ENCODE assay signal across 8 cellular contexts in the genomic region with DNA sequence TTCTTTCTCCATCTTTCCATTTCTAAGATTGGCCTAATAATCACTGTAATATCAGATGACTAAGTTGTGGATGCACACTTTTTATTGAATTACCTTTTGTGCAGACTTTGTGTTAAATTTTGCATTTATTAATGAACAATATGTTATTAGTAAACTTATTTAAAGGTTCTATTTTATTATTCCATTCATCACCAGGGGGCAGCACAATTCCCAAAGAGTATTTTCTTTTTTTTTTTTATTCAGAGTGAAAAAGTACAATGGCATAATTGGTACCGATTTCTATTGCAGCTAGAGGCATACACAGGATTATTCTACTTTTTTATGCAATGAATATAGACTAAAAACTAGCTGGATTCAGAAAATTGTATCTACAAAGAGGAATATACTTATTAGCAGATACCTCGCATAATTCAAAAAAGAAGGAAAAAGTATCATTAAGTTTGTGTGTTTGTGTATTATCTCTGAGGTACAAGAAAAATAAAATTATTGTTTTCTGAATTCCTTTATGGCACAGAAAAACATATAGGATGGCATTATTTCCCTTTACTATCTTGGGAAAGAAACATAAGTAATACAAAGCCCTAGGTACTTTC.
DNase-seq lines count a peak whose midpoint lies in the region; ATAC-seq, FAIRE-seq and TF ChIP-seq lines count a peak whose summit lies in the region.

No MANE protein-coding gene starts in this region.

- no peak overlapping the region for H3K9ac ChIP-seq in IMR-90 (ENCODE audit: low read depth, low read length)

- no peak overlapping the region for H2BK20ac ChIP-seq in IMR-90 (ENCODE audit: low read depth, low read length)

- no peak overlapping the region for H2BK15ac ChIP-seq in IMR-90 (ENCODE audit: low read depth, low read length)

- 0 out of 2 replicates have a peak, but pooled peaks have one; percentile 18 for TF ChIP-seq RAD21 in IMR-90 (IDR thresholded peaks at IDR 0.05; ENCODE audit: low read length)

- H4K8ac ChIP-seq in IMR-90 (ENCODE audit: low read depth in 2 of 2, low read length in 2 of 2): no peak overlapping the region

- ATAC-seq in IMR-90 (ENCODE audit: low read depth): no peak

- H2AK5ac ChIP-seq in IMR-90 (ENCODE audit: low read depth, low read length): no peak overlapping the region

- H3K27me3 Mint-ChIP-seq in Calu3 (ENCODE audit: unreplicated experiment) (no peaks in the 10 kb centered on the region), chondrocyte (ENCODE audit: low read depth) (no peaks in the 10 kb centered on the region)

- no CpG with 5 or more reads among the region's 2 CpGs for WGBS in IMR-90 (ENCODE audit: extremely low coverage in 2 of 2, insufficient read length in 1 of 2), 2 experiments

- no peak overlapping the region for H3K27ac ChIP-seq in IMR-90 (ENCODE audit: insufficient read depth, low read length)

- DNase-seq in Calu3: peak; percentile 20
- peak; percentile 1 for DNase-seq in IMR-90
- DNase-seq in chondrocyte (ENCODE audit: low spot score): no peak
- DNase-seq in midbrain (lab: John Stamatoyannopoulos, UW): peak; percentile 2
- DNase-seq in anterior cingulate cortex (lab: John Stamatoyannopoulos, UW): no peak
- no peak for DNase-seq in HuH-7.5 (ENCODE audit: low spot score)
- DNase-seq in NCI-H226: no peak
- no peak for DNase-seq in GM12891 (ENCODE audit: insufficient read length, low spot score)

- BruUV-seq in Calu3 (replicated peaks; lab: Mats Ljungman, UMichigan): no TSS peak
- BruUV-seq in IMR-90 (replicated peaks; lab: Mats Ljungman, UMichigan): no TSS peak

- intact Hi-C loops in Calu3 (cut with micrococcal nuclease; ENCODE audit: unreplicated experiment): loop anchor here (1.0 to 10.0 kb wide), 5 partner anchors 101 to 419 kb away; no protein-coding TSS in a partner anchor
- intact Hi-C loops in IMR-90 (cut with micrococcal nuclease): loop anchor here (5.0 to 10.0 kb wide), 2 partner anchors 403 to 419 kb away; no protein-coding TSS in a partner anchor

- no peak overlapping the region for H2BK5ac ChIP-seq in IMR-90 (ENCODE audit: low read depth, low read length, poor library complexity, severe bottlenecking)

- no peak for FAIRE-seq in GM12891 (lab: Jason Lieb, UNC)

- H2AFZ ChIP-seq in IMR-90 (replicated peaks; ENCODE audit: low read length, poor library complexity): no peak overlapping the region

- no peaks in the 10 kb centered on the region for H3K9me1 ChIP-seq in IMR-90 (ENCODE audit: insufficient read depth, low read length)

- H3K27me3 ChIP-seq in IMR-90 (ENCODE audit: control insufficient read depth, insufficient read depth, low read length): no peaks in the 10 kb centered on the region

- no peak overlapping the region for H3K4ac ChIP-seq in IMR-90 (ENCODE audit: low read depth, low read length)

- no peak overlapping the region for H3K56ac ChIP-seq in IMR-90 (ENCODE audit: extremely low read depth, insufficient read depth, low read length)

- H4K5ac ChIP-seq in IMR-90 (ENCODE audit: low read depth, low read length): no peak overlapping the region

- no peak overlapping the region for H3K4me3 ChIP-seq in IMR-90 (ENCODE audit: insufficient read depth, low read depth, low read length)

- dilution Hi-C loops in IMR-90 (cut with HindIII; ENCODE audit: low sequenced_read_pairs, unreplicated experiment): no loop called here

- no peaks in the 10 kb centered on the region for H3K9me3 ChIP-seq in IMR-90 (ENCODE audit: control insufficient read depth, insufficient read depth, low read length)

- no peaks in the 10 kb centered on the region for H3K79me1 ChIP-seq in IMR-90 (ENCODE audit: low read depth in 1 of 2, low read length in 2 of 2)

- H4K91ac ChIP-seq in IMR-90 (ENCODE audit: insufficient read depth, low read depth, low read length): no peak overlapping the region

- no peak overlapping the region for H3K23ac ChIP-seq in IMR-90 (ENCODE audit: low read depth, low read length)

- H3K4me2 ChIP-seq in IMR-90 (ENCODE audit: low read depth, low read length): no peak overlapping the region

- H3K36me3 Mint-ChIP-seq in Calu3 (ENCODE audit: insufficient read depth, unreplicated experiment): no peaks in the 10 kb centered on the region
- no peaks in the 10 kb centered on the region for H3K36me3 Mint-ChIP-seq in chondrocyte (ENCODE audit: low read depth)

- no peak overlapping the region for H2AK9ac ChIP-seq in IMR-90 (replicated peaks; ENCODE audit: low read depth, low read length, poor library complexity)

- H3K18ac ChIP-seq in IMR-90 (ENCODE audit: low read depth, low read length): no peak overlapping the region

- in situ Hi-C loops in IMR-90 (cut with MboI; ENCODE audit: low sequenced_read_pairs): no loop called here

- CTCF ChIA-PET in Calu3 (lab: Charles Lee) (interaction anchor here (0.6 kb wide), 1 partner anchor 385 kb away, joined by 3 read pairs; no protein-coding TSS in a partner anchor), IMR-90 (lab: Yijun Ruan, JAX) (no interaction called here)

- H4K20me1 ChIP-seq in IMR-90 (ENCODE audit: insufficient read depth, low read length): no peaks in the 10 kb centered on the region

- TF ChIP-seq POLR2A in IMR-90 (IDR thresholded peaks at IDR 0.05; ENCODE audit: low read depth, low read length) (no peak), GM12891 (IDR thresholded peaks at IDR 0.05; ENCODE audit: low read depth, low read length) (no peak)

- H3K4me1 Mint-ChIP-seq in Calu3 (ENCODE audit: low read depth, unreplicated experiment) (peaks cover 11% of the 10 kb centered on the region), chondrocyte (ENCODE audit: low read depth) (peaks cover 26% of the 10 kb centered on the region)

- H2BK120ac ChIP-seq in IMR-90 (ENCODE audit: low read depth, low read length): no peak overlapping the region

- H3K36me3 ChIP-seq in IMR-90 (ENCODE audit: control insufficient read depth, insufficient read depth, low read length): no peaks in the 10 kb centered on the region

- TF ChIP-seq CTCF in Calu3 (IDR thresholded peaks at IDR 0.05; ENCODE audit: unreplicated experiment): peak; percentile 33
- TF ChIP-seq CTCF in IMR-90 (conservative IDR thresholded peaks at IDR 0.05; ENCODE audit: low read depth, low read length): peak; percentile 44
- TF ChIP-seq CTCF in chondrocyte (IDR thresholded peaks at IDR 0.05): peak; percentile 88

- H3K9me3 Mint-ChIP-seq in Calu3 (ENCODE audit: low read depth, unreplicated experiment): no peaks in the 10 kb centered on the region
- H3K9me3 Mint-ChIP-seq in chondrocyte (ENCODE audit: low read depth): no peaks in the 10 kb centered on the region

- POLR2A ChIA-PET in IMR-90 (lab: Charles Lee; ENCODE audit: unreplicated experiment): no interaction called here

- no peaks in the 10 kb centered on the region for H3K4me1 ChIP-seq in IMR-90 (ENCODE audit: control insufficient read depth, insufficient read depth, low read length)

- no peak overlapping the region for H3K4me3 Mint-ChIP-seq in Calu3 (ENCODE audit: low read depth, unreplicated experiment)
- H3K4me3 Mint-ChIP-seq in chondrocyte (ENCODE audit: unreplicated experiment): no peak overlapping the region

- no peak overlapping the region for H3K14ac ChIP-seq in IMR-90 (replicated peaks; ENCODE audit: low read depth, low read length)

- H3K27ac Mint-ChIP-seq in Calu3 (ENCODE audit: unreplicated experiment) (no peak overlapping the region), chondrocyte (ENCODE audit: unreplicated experiment) (no peak overlapping the region)

TF ChIP-seq in IMR-90, 13 proteins besides CTCF, POLR2A, EP300 and RAD21:
- TF ChIP-seq SMC3 (IDR thresholded peaks at IDR 0.05; ENCODE audit: low read depth, low read length): peak; percentile 32; the same call in 1 of the 2 replicates
- TF ChIP-seq MAZ (IDR thresholded peaks at IDR 0.05; ENCODE audit: borderline replicate concordance, low read depth, low read length): no peak

TF ChIP-seq in GM12891, 5 proteins besides CTCF, POLR2A, EP300 and RAD21:
- no peak for TF ChIP-seq SPI1 (IDR thresholded peaks at IDR 0.05; ENCODE audit: low read depth, low read length)
- TF ChIP-seq POLR2AphosphoS5 (IDR thresholded peaks at IDR 0.05; ENCODE audit: low read depth, low read length): no peak
- TF ChIP-seq TAF1 (IDR thresholded peaks at IDR 0.05; ENCODE audit: low read depth, low read length): no peak
- no peak for TF ChIP-seq POU2F2 (IDR thresholded peaks at IDR 0.05; ENCODE audit: low read depth, low read length)
- TF ChIP-seq PAX5 (IDR thresholded peaks at IDR 0.05; ENCODE audit: insufficient read depth, low read length, severe bottlenecking): no peak
TF ChIP-seq in GM12891: peak in this region for 0.

Comparison
In these comparisons a context has a peak if more than half of its experiments do, and no peak if none do; other contexts are left out.
1. DNase-seq: peak in Calu3 (single experiment), IMR-90 (single experiment) and midbrain (single experiment); none in chondrocyte (single experiment), anterior cingulate cortex (0 of 58), HuH-7.5 (single experiment), NCI-H226 (single experiment) and GM12891 (single experiment).
2. CTCF ChIP-seq: peak in every context shown above with its lines; median percentile 88 in chondrocyte; 44 in IMR-90; 33 in Calu3.